Comparison of ENCODE assay signal across 15 cellular contexts in the genomic region with DNA sequence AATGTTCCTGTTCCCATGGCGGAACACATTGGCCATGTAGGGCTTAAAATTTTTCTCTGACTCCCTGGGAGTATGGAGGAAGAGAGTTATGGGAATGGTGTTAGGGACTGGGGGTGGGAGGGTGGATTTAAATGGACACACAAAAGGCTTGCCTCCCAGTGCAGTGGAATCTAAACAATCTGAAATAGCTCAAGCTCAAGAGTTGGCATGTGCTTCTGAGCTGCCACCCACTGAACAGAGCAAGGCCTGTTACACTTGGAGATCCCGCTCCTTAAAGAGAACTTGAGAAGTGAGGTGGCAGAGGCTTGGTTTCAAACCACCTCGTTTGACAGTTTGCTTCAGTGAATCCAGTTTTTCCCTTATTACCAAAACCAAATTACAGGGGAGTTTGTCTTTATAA.
DNase-seq lines count a peak whose midpoint lies in the region; ATAC-seq, FAIRE-seq and TF ChIP-seq lines count a peak whose summit lies in the region.
"Had no signal": no experiment of that assay in that cellular context is flagged by ENCODE, and none has a peak within 500 bp of the region (broad histone marks: within the 10 kb centered on the region; RNA-seq: fewer than 3 reads in every experiment).

No MANE protein-coding gene starts in this region.

- H3K36me3 ChIP-seq in adipocyte (ENCODE audit: control insufficient read depth, insufficient read depth, low read length, severe bottlenecking), result no peaks in the 10 kb centered on the region
- no peaks in the 10 kb centered on the region for H3K36me3 ChIP-seq in left ventricle myocardium inferior

- FAIRE-seq in D721Med (lab: Jason Lieb, UNC), result no peak
- FAIRE-seq: kidney had no signal

- no peak for TF ChIP-seq CTCF in AG10803 (conservative IDR thresholded peaks at IDR 0.05; ENCODE audit: low read length)
- TF ChIP-seq CTCF in left ventricle myocardium inferior (IDR thresholded peaks at IDR 0.05; ENCODE audit: borderline replicate concordance), result no peak
- no peak for TF ChIP-seq CTCF in D721Med (IDR thresholded peaks at IDR 0.05; ENCODE audit: insufficient read depth, missing control alignments)

- H3K27ac ChIP-seq in left ventricle myocardium inferior (replicated peaks), result peak overlapping the region; percentile 39
- H3K27ac ChIP-seq: skin epidermis had no signal

- H3K27me3 ChIP-seq in adipocyte (replicated peaks; ENCODE audit: control insufficient read depth, insufficient read depth, low read length), result no peaks in the 10 kb centered on the region
- no peaks in the 10 kb centered on the region for H3K27me3 ChIP-seq in left ventricle myocardium inferior (ENCODE audit: low read depth)

- ATAC-seq in GM19455 (IDR thresholded peaks at IDR 0.05; ENCODE audit: unreplicated experiment) (no peak), HG03565 (IDR thresholded peaks at IDR 0.05; ENCODE audit: unreplicated experiment) (no peak)
- ATAC-seq: activated CD8-positive, alpha-beta T cell treated with anti-CD3 and anti-CD28 coated beads for 36 hours; activated T-helper 17 cell treated with anti-CD3 and anti-CD28 coated beads, Interleukin-2, amount 50 U/mL, for 72 hours; naive thymus-derived CD4-positive, alpha-beta T cell had no signal

- peaks cover 12% of the 10 kb centered on the region for H3K4me1 ChIP-seq in adipocyte (ENCODE audit: control insufficient read depth, insufficient read depth, low read length)
- peaks cover 23% of the 10 kb centered on the region for H3K4me1 ChIP-seq in left ventricle myocardium inferior

- H3K9me3 ChIP-seq in adipocyte (ENCODE audit: control insufficient read depth, low read length) (no peaks in the 10 kb centered on the region), left ventricle myocardium inferior (replicated peaks) (no peaks in the 10 kb centered on the region)

- H3K9ac ChIP-seq in adipocyte (ENCODE audit: low read length), result no peak overlapping the region

- intact Hi-C loops in left ventricle myocardium inferior (cut with micrococcal nuclease), result no loop called here

- H3K4me3 ChIP-seq in AG10803 (ENCODE audit: low read length) (no peak overlapping the region), adipocyte (ENCODE audit: low read length) (no peak overlapping the region), left ventricle myocardium inferior (no peak overlapping the region)
- H3K4me3 ChIP-seq: skin epidermis had no signal

- DNase-seq in AG10803 (ENCODE audit: low read depth), result peak; percentile 72
- peak; percentile 66 for DNase-seq in adipocyte (ENCODE audit: low read depth)
- DNase-seq in left ventricle myocardium inferior, result no peak
- DNase-seq in renal cortical epithelial cell (ENCODE audit: low read depth), result peak; percentile 51
- DNase-seq in D721Med (ENCODE audit: insufficient read length, low spot score), result no peak
- DNase-seq in KG1 (lab: John Stamatoyannopoulos, UW), result no peak
- DNase-seq: activated CD8-positive, alpha-beta T cell treated with anti-CD3 and anti-CD28 coated beads for 36 hours; Calu3; effector CD8-positive, alpha-beta T cell; kidney; naive thymus-derived CD4-positive, alpha-beta T cell had no signal

Comparison
In these comparisons a context has a peak if more than half of its experiments do, and no peak if none do; other contexts are left out.
1. DNase-seq: peak in AG10803 (single experiment), adipocyte (single experiment) and renal cortical epithelial cell (single experiment); none in left ventricle myocardium inferior (single experiment), D721Med (single experiment) and KG1 (single experiment).